In the genomic region with DNA sequence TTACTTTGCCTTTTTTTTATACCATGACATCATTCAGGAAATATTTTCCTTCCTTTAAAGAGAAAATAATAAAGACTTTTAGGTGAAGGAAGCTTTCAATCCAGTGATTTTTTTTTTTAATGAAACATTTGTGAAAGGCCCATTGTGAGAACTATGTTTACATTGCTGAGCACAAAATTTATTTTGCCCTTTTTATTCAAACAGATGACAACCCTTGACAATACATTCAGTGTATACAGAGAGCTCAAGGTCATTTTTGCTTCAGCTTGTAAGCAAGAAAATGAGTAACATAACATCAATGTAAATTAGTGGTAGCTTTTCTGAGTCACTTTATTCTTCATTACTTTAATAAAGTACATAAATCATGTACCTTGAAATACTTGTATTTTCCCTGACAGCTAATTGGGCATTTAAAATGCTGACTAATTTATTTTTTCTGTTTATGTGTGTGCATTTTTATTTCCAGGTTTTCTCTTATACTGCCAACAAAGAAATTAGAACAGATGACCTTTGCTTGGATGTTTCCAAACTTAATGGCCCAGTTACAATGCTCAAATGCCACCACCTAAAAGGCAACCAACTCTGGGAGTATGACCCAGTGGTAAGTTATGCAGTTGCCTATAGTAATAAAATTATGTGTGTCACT, we compare ENCODE assay signal across 1 cellular context.
TF ChIP-seq lines count a peak whose summit lies in the region.

No MANE protein-coding gene starts in this region.

TF ChIP-seq in K562, 482 proteins besides CTCF, POLR2A, EP300 and RAD21 (continued from another document):
- TF ChIP-seq, protein P1, sequence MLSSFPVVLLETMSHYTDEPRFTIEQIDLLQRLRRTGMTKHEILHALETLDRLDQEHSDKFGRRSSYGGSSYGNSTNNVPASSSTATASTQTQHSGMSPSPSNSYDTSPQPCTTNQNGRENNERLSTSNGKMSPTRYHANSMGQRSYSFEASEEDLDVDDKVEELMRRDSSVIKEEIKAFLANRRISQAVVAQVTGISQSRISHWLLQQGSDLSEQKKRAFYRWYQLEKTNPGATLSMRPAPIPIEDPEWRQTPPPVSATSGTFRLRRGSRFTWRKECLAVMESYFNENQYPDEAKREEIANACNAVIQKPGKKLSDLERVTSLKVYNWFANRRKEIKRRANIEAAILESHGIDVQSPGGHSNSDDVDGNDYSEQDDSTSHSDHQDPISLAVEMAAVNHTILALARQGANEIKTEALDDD (IDR thresholded peaks at IDR 0.05) = no peak
- TF ChIP-seq CBFA2T3 (IDR thresholded peaks at IDR 0.05) = no peak
- peak; percentile 60; the same call in 1 of the 2 replicates for TF ChIP-seq MAFF (IDR thresholded peaks at IDR 0.05; ENCODE audit: low read length)
- TF ChIP-seq MAFG (tag; conservative IDR thresholded peaks at IDR 0.05) = 0 out of 2 replicates have a peak, but pooled peaks have one; percentile 45
- no peak for TF ChIP-seq NRF1 (conservative IDR thresholded peaks at IDR 0.05 in 1 of 2, IDR thresholded peaks at IDR 0.05 in 1 of 2)
